ENCODE assay signal across 22 cellular contexts in genomic region chr7:895451-896052, GRCh38. TPM values are rescaled to one million over a fixed set of nuclear protein-coding genes. Genes with fewer than 3 reads are reported as not detected.
DNase-seq lines count a peak whose midpoint lies in the region; ATAC-seq and TF ChIP-seq lines count a peak whose summit lies in the region.
"Had no signal": no experiment of that assay in that cellular context is flagged by ENCODE, and none has a peak within 500 bp of the region (broad histone marks: within the 10 kb centered on the region; RNA-seq: fewer than 3 reads in every experiment).

No MANE protein-coding gene starts in this region.

- no peaks in the 10 kb centered on the region for H3K27me3 Mint-ChIP-seq in Caco-2 (ENCODE audit: insufficient read depth, unreplicated experiment)
- no peaks in the 10 kb centered on the region for H3K27me3 Mint-ChIP-seq in central memory CD8-positive, alpha-beta T cell
- H3K27me3 Mint-ChIP-seq: CD4-positive, CD25-positive, alpha-beta regulatory T cell had no signal

- H3K4me1 ChIP-seq in A673 (ENCODE audit: insufficient read depth, low read length, poor library complexity, severe bottlenecking) = peaks cover under 1% of the 10 kb centered on the region
- H3K4me1 ChIP-seq in Caco-2 = no peaks in the 10 kb centered on the region
- no peaks in the 10 kb centered on the region for H3K4me1 ChIP-seq in psoas muscle
- H3K4me1 ChIP-seq: A549, HAP-1 had no signal

- H3K27me3 ChIP-seq in A673 (replicated peaks; ENCODE audit: insufficient read depth, low read depth, low read length, poor library complexity) (no peaks in the 10 kb centered on the region), Caco-2 (replicated peaks; ENCODE audit: control insufficient read depth, insufficient read depth, low read length) (no peaks in the 10 kb centered on the region), psoas muscle (ENCODE audit: insufficient read depth in 3 of 3, low read length in 2 of 3) (no peaks in the 10 kb centered on the region)

- peaks cover 100% of the 10 kb centered on the region for H3K36me3 Mint-ChIP-seq in Caco-2 (ENCODE audit: insufficient read depth, unreplicated experiment)
- H3K36me3 Mint-ChIP-seq in central memory CD8-positive, alpha-beta T cell (ENCODE audit: insufficient read depth) = peaks cover 42% of the 10 kb centered on the region

- H3K36me3 ChIP-seq in A673 (ENCODE audit: insufficient read depth, low read length, poor library complexity, severe bottlenecking) (peaks cover 31% of the 10 kb centered on the region), Caco-2 (ENCODE audit: control insufficient read depth, insufficient read depth, low read length) (peaks cover 7% of the 10 kb centered on the region), psoas muscle (ENCODE audit: insufficient read depth in 1 of 2, low read depth in 1 of 2) (peaks cover 0 to 59% of the 10 kb centered on the region in 2 donors)

- 94% methylated on average over 49 to 52 of the region's 52 CpGs for WGBS in psoas muscle, 3 donors

- TF ChIP-seq CTCF in A673 (conservative IDR thresholded peaks at IDR 0.05; ENCODE audit: low read depth, low read length) = no peak
- no peak for TF ChIP-seq CTCF in Caco-2 (IDR thresholded peaks at IDR 0.05; ENCODE audit: insufficient read depth in 1 of 2, low read depth in 1 of 2, low read length in 1 of 2, severe bottlenecking in 1 of 2, unreplicated experiment in 1 of 2)
- TF ChIP-seq CTCF in psoas muscle (IDR thresholded peaks at IDR 0.05) = no peak

- H3K4me3 Mint-ChIP-seq in Caco-2 (ENCODE audit: unreplicated experiment) = no peak overlapping the region
- H3K4me3 Mint-ChIP-seq in central memory CD8-positive, alpha-beta T cell = no peak overlapping the region
- H3K4me3 Mint-ChIP-seq: CD4-positive, CD25-positive, alpha-beta regulatory T cell had no signal

- ATAC-seq in central memory CD8-positive, alpha-beta T cell (replicated peaks; ENCODE audit: extremely low read depth, poor library complexity, severe bottlenecking) = no peak
- no peak for ATAC-seq in psoas muscle
- ATAC-seq in GM19324 (IDR thresholded peaks at IDR 0.05; ENCODE audit: low FRiP score, unreplicated experiment) = no peak
- ATAC-seq in HG02973 (IDR thresholded peaks at IDR 0.05; ENCODE audit: unreplicated experiment) = no peak
- ATAC-seq: A549 had no signal

- no peak overlapping the region for H3K4me3 ChIP-seq in A673 (ENCODE audit: low read depth, low read length, poor library complexity, severe bottlenecking)
- no peak overlapping the region for H3K4me3 ChIP-seq in Caco-2 (ENCODE audit: low read depth, low read length)
- H3K4me3 ChIP-seq in psoas muscle = no peak overlapping the region
- H3K4me3 ChIP-seq: A549, GM23248, HAP-1, SK-N-MC had no signal

- no peak for DNase-seq in A673 (ENCODE audit: low spot score)
- no peak for DNase-seq in Caco-2
- DNase-seq in central memory CD8-positive, alpha-beta T cell (ENCODE audit: low spot score in 2 of 2) = no peak
- peak; percentile 15 to 46 for DNase-seq in psoas muscle
- DNase-seq in NCI-H748 treated with DMSO at 0.1 percent for 48 hours (lab: John Stamatoyannopoulos, UW) = no peak
- DNase-seq: CD4-positive, CD25-positive, alpha-beta regulatory T cell; COR-L47; DND-41; GM23248; NCI-H1092 treated with DMSO at 0.1 percent for 48 hours; NCI-H146; NCI-H2029; NCI-H226; NCI-H510A treated with DMSO at 0.1 percent for 48 hours; NCI-H774; NK-92 treated with Interleukin-12 subunit alpha and Interleukin-12 subunit beta, amount 100 ng/mL, for 24 hours had no signal

- H3K9me3 Mint-ChIP-seq in Caco-2 (ENCODE audit: unreplicated experiment) = peaks cover 7% of the 10 kb centered on the region
- H3K9me3 Mint-ChIP-seq in central memory CD8-positive, alpha-beta T cell = no peaks in the 10 kb centered on the region
- H3K9me3 Mint-ChIP-seq: CD4-positive, CD25-positive, alpha-beta regulatory T cell had no signal

- CTCF ChIA-PET in A673 (lab: Charles Lee) = no interaction called here
- CTCF ChIA-PET in Caco-2 (lab: Charles Lee) = no interaction called here

- H3K27ac Mint-ChIP-seq in Caco-2 (ENCODE audit: unreplicated experiment) = peak overlapping the region; percentile 55
- peak overlapping the region; percentile 59 for H3K27ac Mint-ChIP-seq in central memory CD8-positive, alpha-beta T cell (ENCODE audit: low read depth)
- H3K27ac Mint-ChIP-seq: CD4-positive, CD25-positive, alpha-beta regulatory T cell had no signal

- H3K4me1 Mint-ChIP-seq in Caco-2 (ENCODE audit: low read depth, unreplicated experiment) = no peaks in the 10 kb centered on the region
- H3K4me1 Mint-ChIP-seq in central memory CD8-positive, alpha-beta T cell = peaks cover 10% of the 10 kb centered on the region

- H3K9me3 ChIP-seq in A673 (ENCODE audit: low read depth, low read length, poor library complexity, severe bottlenecking) = no peaks in the 10 kb centered on the region
- no peaks in the 10 kb centered on the region for H3K9me3 ChIP-seq in Caco-2
- H3K9me3 ChIP-seq in psoas muscle = no peaks in the 10 kb centered on the region
- H3K9me3 ChIP-seq: A549, HAP-1 had no signal

- intact Hi-C loops in A673 (cut with micrococcal nuclease; ENCODE audit: unreplicated experiment) = no loop called here
- intact Hi-C loops in Caco-2 (cut with micrococcal nuclease; ENCODE audit: unreplicated experiment) = no loop called here
- intact Hi-C loops in psoas muscle (cut with DNase I) = no loop called here

- BruUV-seq in A673 (replicated peaks; lab: Mats Ljungman, UMichigan) (TSS peak; percentile 34), Caco-2 (replicated peaks; lab: Mats Ljungman, UMichigan) (no TSS peak)

- POLR2A ChIA-PET in A673 (lab: Charles Lee; ENCODE audit: low non-redundant PET) (no interaction called here), Caco-2 (lab: Charles Lee) (no interaction called here)

- H3K27ac ChIP-seq in A673 (ENCODE audit: low read depth, low read length, poor library complexity, severe bottlenecking) (no peak overlapping the region), psoas muscle (no peak overlapping the region)
- H3K27ac ChIP-seq: A549, GM23248, KMS-11, SK-N-MC had no signal

RNA-seq across cellular contexts. Expression of gene GET4, which starts 19.2 kb away (rescaled TPM):
- total RNA-seq in A673 (2021) = 49.7 and 51.9 TPM in 2 replicates
- 124 and 130 TPM in 2 replicates for total RNA-seq in Caco-2 (2022)
- total RNA-seq in psoas muscle = 10 to 100 TPM; 27.3 to 42.3 (median 29.1) TPM
- polyA plus RNA-seq in psoas muscle = 10 to 100 TPM; 36.8 to 51.1 (median 48.3) TPM

RNA-seq across cellular contexts. Expression of gene ADAP1, which starts 58.9 kb away (rescaled TPM):
- 16.4 and 18.6 TPM in 2 replicates for total RNA-seq in A673 (2021)
- total RNA-seq in Caco-2 (2022) = 65.6 and 77.6 TPM in 2 replicates
- 1 to 10 TPM in 3 of 4 donors, under 1 TPM in 1; 0.88 to 1.4 (median 1.2) TPM for total RNA-seq in psoas muscle
- polyA plus RNA-seq in psoas muscle = under 1 TPM; 0.18 to 0.56 (median 0.56) TPM

Comparison
In these comparisons a context has a peak if more than half of its experiments do, and no peak if none do; other contexts are left out.
1. DNase-seq: peak in psoas muscle (2 of 2); none in A673 (single experiment), Caco-2 (0 of 2), central memory CD8-positive, alpha-beta T cell (0 of 2) and NCI-H748 treated with DMSO at 0.1 percent for 48 hours (single experiment).